Comparison of ENCODE assay signal across 8 cellular contexts in the genomic region with DNA sequence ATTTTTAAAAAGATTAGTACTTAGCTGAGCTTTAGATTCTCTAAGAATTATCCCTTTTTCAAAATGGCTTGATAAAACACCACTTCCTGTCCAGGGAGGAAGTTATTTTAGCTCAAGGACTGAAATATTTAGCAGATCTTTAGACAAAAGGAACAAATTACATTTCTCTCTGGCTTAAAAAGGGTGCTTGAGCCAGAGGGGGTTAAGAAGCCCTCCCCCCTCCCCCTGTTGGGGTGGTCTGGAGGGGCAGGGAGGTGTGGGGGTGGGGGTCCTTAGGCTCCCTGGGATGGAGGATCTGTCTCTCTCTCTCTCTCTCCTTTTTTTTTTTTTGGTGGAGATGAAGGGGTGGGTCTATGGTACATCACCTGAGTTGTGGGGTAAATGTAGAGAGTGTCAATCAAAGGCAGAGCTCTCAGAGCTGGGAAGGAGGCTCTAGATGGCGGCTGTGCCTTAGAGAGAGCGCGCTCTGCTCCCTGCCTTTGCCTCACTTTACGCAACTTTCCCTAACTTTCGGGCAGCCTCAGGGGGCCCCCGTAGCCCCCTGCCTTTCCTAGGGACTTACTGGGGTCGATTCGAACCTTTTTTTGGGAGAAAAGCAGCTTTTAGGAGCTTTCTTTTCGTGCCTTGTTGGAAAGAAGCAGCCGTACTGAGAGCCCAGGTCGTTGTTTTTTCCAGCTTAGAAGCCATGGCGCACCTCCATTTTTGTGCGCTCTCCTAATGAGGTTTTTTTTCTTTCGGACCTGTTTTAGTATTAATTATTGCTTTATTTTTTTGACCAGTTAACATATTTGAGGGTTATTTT. TPM values are rescaled to one million over a fixed set of nuclear protein-coding genes. Genes with fewer than 3 reads are reported as not detected.
A peak's percentile ranks its signal among the peaks of the same experiment; 100 is the strongest.
DNase-seq lines count a peak whose midpoint lies in the region; ATAC-seq and TF ChIP-seq lines count a peak whose summit lies in the region.

CHD2 (plus strand) TSS at position 415 of the 802 bp plus-strand sequence. CDS start 914 bp downstream, outside the sequence.

- H4K20me1 ChIP-seq in GM23248 (ENCODE audit: insufficient read depth), result no peaks in the 10 kb centered on the region

- no peak for TF ChIP-seq CTCF in Peyer's patch (IDR thresholded peaks at IDR 0.05)
- TF ChIP-seq CTCF in fibroblast of mammary gland (conservative IDR thresholded peaks at IDR 0.05; ENCODE audit: control insufficient read depth, insufficient read depth, low read depth, low read length), result no peak

- H3K36me3 ChIP-seq in GM23248 (ENCODE audit: low read depth) (peaks cover 69% of the 10 kb centered on the region), KOPT-K1 (ENCODE audit: insufficient read depth, low read length) (peaks cover 48% of the 10 kb centered on the region), Peyer's patch (peaks cover 0 to 20% (median 0%) of the 10 kb centered on the region in 3 donors)

- H3K9ac ChIP-seq in GM23248, result peak within 1 kb of the TSS; percentile 99

- 0 out of 2 replicates have a peak within 1 kb of the TSS, but pooled peaks have one; percentile 23 for H2AFZ ChIP-seq in GM23248

- peak within 1 kb of the TSS; percentile 98 for H3K27ac ChIP-seq in GM23248
- peak within 1 kb of the TSS; percentile 99 for H3K27ac ChIP-seq in KOPT-K1 (ENCODE audit: low read depth, low read length, poor library complexity, severe bottlenecking)
- H3K27ac ChIP-seq in Peyer's patch, result peak within 1 kb of the TSS; percentile 87 to 96 (median 90)

- peaks cover 26 to 71% of the 10 kb centered on the region in 2 donors for H3K36me3 Mint-ChIP-seq in activated T-cell treated with anti-CD3 and anti-CD28 coated beads, Interleukin-2, amount 50 U/mL, for 72 hours (ENCODE audit: insufficient read depth in 2 of 2)
- H3K36me3 Mint-ChIP-seq in naive thymus-derived CD8-positive, alpha-beta T cell, result peaks cover 19 to 68% (median 47%) of the 10 kb centered on the region in 3 donors

- H3K27me3 ChIP-seq in GM23248 (replicated peaks; ENCODE audit: insufficient read depth) (no peaks in the 10 kb centered on the region), Peyer's patch (no peaks in the 10 kb centered on the region)

- 1 to 2% methylated on average over 14 of the region's 14 CpGs for WGBS in GM23248 (ENCODE audit: low coverage in 1 of 2, low lambda C conversion rate in 2 of 2, missing lambda C conversion rate in 2 of 2), 2 experiments

- peak within 1 kb of the TSS; percentile 99 for H3K4me2 ChIP-seq in GM23248 (ENCODE audit: unreplicated experiment)

- peak; percentile 70 to 75 for ATAC-seq in activated T-cell treated with anti-CD3 and anti-CD28 coated beads, Interleukin-2, amount 50 U/mL, for 72 hours (replicated peaks in 1 of 2)
- peak; percentile 65 to 67 for ATAC-seq in naive thymus-derived CD8-positive, alpha-beta T cell

- DNase-seq in EL (peak; percentile 87), GM23248 (peak; percentile 89), Peyer's patch (peak; percentile 82 to 93 (median 89)), fibroblast of mammary gland (ENCODE audit: low read depth) (peak; percentile 90), superior temporal gyrus (ENCODE audit: extremely low spot score) (peak; percentile 86)
- peak; percentile 72 to 73 for DNase-seq in activated T-cell treated with anti-CD3 and anti-CD28 coated beads, Interleukin-2, amount 50 U/mL, for 72 hours
- peak; percentile 62 to 90 (median 80) for DNase-seq in naive thymus-derived CD8-positive, alpha-beta T cell

- H3K9me3 ChIP-seq in GM23248 (ENCODE audit: low read depth) (no peaks in the 10 kb centered on the region), KOPT-K1 (ENCODE audit: insufficient read depth, low read length, poor library complexity, severe bottlenecking) (no peaks in the 10 kb centered on the region), Peyer's patch (no peaks in the 10 kb centered on the region)

- no peaks in the 10 kb centered on the region for H3K27me3 Mint-ChIP-seq in activated T-cell treated with anti-CD3 and anti-CD28 coated beads, Interleukin-2, amount 50 U/mL, for 72 hours (ENCODE audit: low read depth)
- H3K27me3 Mint-ChIP-seq in naive thymus-derived CD8-positive, alpha-beta T cell, result no peaks in the 10 kb centered on the region

- H3K9me2 ChIP-seq in GM23248 (ENCODE audit: insufficient read depth), result no peaks in the 10 kb centered on the region

- H3K4me1 Mint-ChIP-seq in activated T-cell treated with anti-CD3 and anti-CD28 coated beads, Interleukin-2, amount 50 U/mL, for 72 hours (ENCODE audit: low read depth), result peaks cover 57% of the 10 kb centered on the region
- peaks cover 24 to 70% (median 53%) of the 10 kb centered on the region in 4 donors for H3K4me1 Mint-ChIP-seq in naive thymus-derived CD8-positive, alpha-beta T cell

- H3K9me3 Mint-ChIP-seq in activated T-cell treated with anti-CD3 and anti-CD28 coated beads, Interleukin-2, amount 50 U/mL, for 72 hours, result peaks cover 3 to 7% of the 10 kb centered on the region in 2 donors
- H3K9me3 Mint-ChIP-seq in naive thymus-derived CD8-positive, alpha-beta T cell, result peaks cover 0 to 12% (median 3%) of the 10 kb centered on the region in 9 donors

- peaks cover 97% of the 10 kb centered on the region for H3K79me2 ChIP-seq in GM23248 (ENCODE audit: insufficient read depth)

- peak; percentile 97 to 98 for TF ChIP-seq POLR2A in Peyer's patch (IDR thresholded peaks at IDR 0.05)

- H3K4me1 ChIP-seq in GM23248 (ENCODE audit: insufficient read depth) (peaks cover 45% of the 10 kb centered on the region), Peyer's patch (peaks cover 0 to 18% (median 2%) of the 10 kb centered on the region in 4 donors)

- H3F3A ChIP-seq in GM23248 (ENCODE audit: insufficient read depth), result peaks cover 96% of the 10 kb centered on the region

- H3K27ac Mint-ChIP-seq in activated T-cell treated with anti-CD3 and anti-CD28 coated beads, Interleukin-2, amount 50 U/mL, for 72 hours, result peak within 1 kb of the TSS; percentile 100
- H3K27ac Mint-ChIP-seq in naive thymus-derived CD8-positive, alpha-beta T cell, result peak within 1 kb of the TSS; percentile 96 to 100 (median 99)

- in situ Hi-C loops in GM23248 (cut with MboI), result loop anchor here (10.0 kb wide), 1 partner anchor 95 kb away; no protein-coding TSS in a partner anchor

- H3K4me3 ChIP-seq in GM23248, result peak within 1 kb of the TSS; percentile 97
- H3K4me3 ChIP-seq in Peyer's patch, result peak within 1 kb of the TSS; percentile 54 to 65 (median 60)
- peak within 1 kb of the TSS; percentile 83 for H3K4me3 ChIP-seq in fibroblast of mammary gland (ENCODE audit: control insufficient read depth, low read depth, low read length)

- POLR2A ChIA-PET in naive thymus-derived CD8-positive, alpha-beta T cell (lab: Charles Lee), result interaction anchor here (0.5 to 11.6 kb wide), 22 partner anchors 9 to 118 kb away, joined by 3 to 659 read pairs (median 8); no protein-coding TSS in a partner anchor

- H3K4me3 Mint-ChIP-seq in activated T-cell treated with anti-CD3 and anti-CD28 coated beads, Interleukin-2, amount 50 U/mL, for 72 hours, result peak within 1 kb of the TSS; percentile 99 to 100
- H3K4me3 Mint-ChIP-seq in naive thymus-derived CD8-positive, alpha-beta T cell, result peak within 1 kb of the TSS; percentile 92 to 99 (median 98)

RNA-seq across cellular contexts. Expression of gene CHD2, which starts in this region (rescaled TPM):
- 39.0 and 54.4 TPM in 2 replicates for total RNA-seq in GM23248 (2014; rRNA removed; shearing (Covaris generic))
- polyA plus RNA-seq in GM23248 (2016; fragmentation: Nextera tagmentation; extraction: Ambion mirVana), result 36.5 and 37.0 TPM in 2 replicates
- total RNA-seq in Peyer's patch, result 100 to 1,000 TPM; 109 to 370 (median 161) TPM
- 100 to 1,000 TPM; 208 to 246 TPM for total RNA-seq in activated T-cell treated with anti-CD3 and anti-CD28 coated beads, Interleukin-2, amount 50 U/mL, for 72 hours
- total RNA-seq in naive thymus-derived CD8-positive, alpha-beta T cell, result 100 to 1,000 TPM; 415 to 427 TPM
- 100 to 1,000 TPM in 1 of 3 donors, 10 to 100 TPM in 2; 53.1 to 101 (median 68.1) TPM for polyA plus RNA-seq in naive thymus-derived CD8-positive, alpha-beta T cell

Comparison
In these comparisons a context has a peak if more than half of its experiments do, and no peak if none do; other contexts are left out.
1. Peak in every context shown above with its lines: DNase-seq, ATAC-seq, H3K4me3 ChIP-seq and H3K27ac ChIP-seq.